In genomic region chr20:34834459-34834893, GRCh38 we compare ENCODE assay signal across 7 cellular contexts. TPM values are rescaled to one million over a fixed set of nuclear protein-coding genes. Genes with fewer than 3 reads are reported as not detected.
DNase-seq lines count a peak whose midpoint lies in the region; ATAC-seq and TF ChIP-seq lines count a peak whose summit lies in the region.

No MANE protein-coding gene starts in this region.

- peaks cover 0 to 5% of the 10 kb centered on the region in 2 donors for H3K4me1 ChIP-seq in gastrocnemius medialis

- no peaks in the 10 kb centered on the region for H3K27me3 ChIP-seq in gastrocnemius medialis

- no peaks in the 10 kb centered on the region for H3K36me3 ChIP-seq in gastrocnemius medialis

- H3K9me3 ChIP-seq in gastrocnemius medialis = no peaks in the 10 kb centered on the region

- peak in 1 of 2 donors; percentile 52 for ATAC-seq in gastrocnemius medialis
- no peak for ATAC-seq in HG03139 (IDR thresholded peaks at IDR 0.05; ENCODE audit: unreplicated experiment)
- no peak for ATAC-seq in HG02840 (IDR thresholded peaks at IDR 0.05; ENCODE audit: low FRiP score, unreplicated experiment)

- intact Hi-C loops in gastrocnemius medialis (cut with DNase I; ENCODE audit: low total_unique reads) = loop anchor here (2.0 kb wide), 1 partner anchor 120 kb away; the partner anchor contains the start of genes GSS and MYH7B

- H3K27ac ChIP-seq in RWPE1 = no peak overlapping the region
- H3K27ac ChIP-seq in gastrocnemius medialis = no peak overlapping the region

- DNase-seq in ELR (ENCODE audit: low read depth) (peak; percentile 72), M059J (ENCODE audit: low read depth) (peak; percentile 60), RWPE1 (ENCODE audit: low spot score) (peak; percentile 64), fibroblast of villous mesenchyme (ENCODE audit: low read depth) (peak; percentile 49), gastrocnemius medialis (no peak)

- in situ Hi-C loops in gastrocnemius medialis (cut with MboI; ENCODE audit: low sequenced_read_pairs in 4 of 4) = loop anchor here in 2 of 4 donors (10.0 to 25.0 kb wide), 2 partner anchors 378 to 380 kb away; no protein-coding TSS in a partner anchor

- no peak for TF ChIP-seq POLR2A in gastrocnemius medialis (IDR thresholded peaks at IDR 0.05)

- TF ChIP-seq CTCF in RWPE1 (conservative IDR thresholded peaks at IDR 0.05; ENCODE audit: low read depth) (peak; percentile 61), fibroblast of villous mesenchyme (IDR thresholded peaks at IDR 0.05; ENCODE audit: insufficient read depth, low read depth, low read length) (peak; percentile 42), gastrocnemius medialis (IDR thresholded peaks at IDR 0.05 in 4 of 5, conservative IDR thresholded peaks at IDR 0.05 in 1 of 5) (peak; percentile 38 to 53 (median 49))

- H3K4me3 ChIP-seq in fibroblast of villous mesenchyme (ENCODE audit: low read depth, low read length) (no peak overlapping the region), gastrocnemius medialis (no peak overlapping the region)

- POLR2A ChIA-PET in RWPE1 (lab: Yijun Ruan, JAX; ENCODE audit: low non-redundant PET) = no interaction called here

- CTCF ChIA-PET in RWPE1 (lab: Yijun Ruan, JAX) = interaction anchor here (0.6 to 0.9 kb wide), 4 partner anchors 19 to 399 kb away, joined by 3 to 5 read pairs (median 4); no protein-coding TSS in a partner anchor

RNA-seq across cellular contexts. Expression of gene NCOA6, which starts 9.0 kb away (rescaled TPM):
- 7.5 and 14.5 TPM in 2 replicates for total RNA-seq in M059J (2014; rRNA removed; shearing (Covaris generic))
- total RNA-seq in fibroblast of villous mesenchyme = 6.4 and 8.6 TPM in 2 replicates
- total RNA-seq in gastrocnemius medialis = 10 to 100 TPM; 10.9 to 12.7 (median 11.6) TPM

RNA-seq across cellular contexts. Expression of gene GGT7, which starts 38.2 kb away (rescaled TPM):
- 2.1 and 2.6 TPM in 2 replicates for total RNA-seq in M059J (2014; rRNA removed; shearing (Covaris generic))
- total RNA-seq in fibroblast of villous mesenchyme = 9.3 and 9.5 TPM in 2 replicates
- total RNA-seq in gastrocnemius medialis = 10 to 100 TPM; 11.4 to 54.2 (median 15.4) TPM

RNA-seq across cellular contexts. Expression of gene ACSS2, which starts 41.9 kb away (rescaled TPM):
- total RNA-seq in M059J (2014; rRNA removed; shearing (Covaris generic)) = 26.0 and 34.2 TPM in 2 replicates
- total RNA-seq in fibroblast of villous mesenchyme = 101 and 102 TPM in 2 replicates
- total RNA-seq in gastrocnemius medialis = 10 to 100 TPM; 70.5 to 94.7 (median 88.1) TPM

Comparison
In these comparisons a context has a peak if more than half of its experiments do, and no peak if none do; other contexts are left out.
1. DNase-seq: peak in ELR (single experiment), M059J (single experiment), RWPE1 (single experiment) and fibroblast of villous mesenchyme (single experiment); none in gastrocnemius medialis (0 of 2).
2. Peak in every context shown above with its lines, with median percentiles within 50 percentile points of each other: CTCF ChIP-seq.